ENCODE assay signal across 11 cellular contexts in the genomic region with DNA sequence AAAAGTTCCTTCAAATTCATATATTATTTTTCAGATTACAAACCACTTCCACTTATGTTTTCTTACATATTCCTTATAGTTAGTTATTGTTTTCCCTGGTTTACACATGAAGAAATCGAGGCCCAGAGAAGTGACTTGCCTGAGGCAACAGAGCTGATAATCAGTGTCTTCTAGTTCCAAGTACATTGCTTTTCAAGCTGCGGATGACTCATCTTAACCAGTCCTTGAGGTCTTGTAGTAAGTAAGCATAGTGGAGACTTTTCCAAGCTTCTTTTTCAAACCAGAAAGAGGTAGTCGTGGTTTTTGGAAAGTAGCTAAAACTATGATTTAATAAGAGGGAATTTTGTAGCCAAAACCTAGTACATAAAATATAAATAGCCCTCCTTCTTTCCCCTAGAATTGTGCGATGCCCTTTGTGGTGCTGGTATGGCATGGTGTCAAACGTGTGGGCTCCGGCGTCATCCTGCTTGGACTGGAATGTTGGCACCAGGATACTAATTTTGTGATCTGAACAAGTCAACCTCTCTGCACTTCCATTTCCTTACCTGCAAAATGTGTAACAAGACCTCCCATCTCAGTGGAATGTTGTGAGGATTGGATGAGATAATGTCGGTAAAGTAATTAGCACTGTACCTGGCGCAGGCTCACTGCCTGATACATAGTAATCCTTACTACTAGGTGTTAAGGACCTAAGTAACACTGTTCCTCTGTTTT. TPM values are rescaled to one million over a fixed set of nuclear protein-coding genes. Genes with fewer than 3 reads are reported as not detected.
DNase-seq lines count a peak whose midpoint lies in the region; ATAC-seq and TF ChIP-seq lines count a peak whose summit lies in the region.
"Had no signal": no experiment of that assay in that cellular context is flagged by ENCODE, and none has a peak within 500 bp of the region (broad histone marks: within the 10 kb centered on the region; RNA-seq: fewer than 3 reads in every experiment).

No MANE protein-coding gene starts in this region.

- peak overlapping the region in 1 of 2 experiments; percentile 58 for H3K4ac ChIP-seq in mesenchymal stem cell (ENCODE audit: low read depth in 1 of 2, low read length in 2 of 2)

- no peak overlapping the region for H4K91ac ChIP-seq in mesenchymal stem cell (ENCODE audit: low read length)

- H3K14ac ChIP-seq in mesenchymal stem cell (ENCODE audit: low read length in 2 of 2) = no peak overlapping the region

- peak overlapping the region; percentile 49 for H2AK5ac ChIP-seq in mesenchymal stem cell (ENCODE audit: low read length, severe bottlenecking)

- no peak overlapping the region for H2BK15ac ChIP-seq in mesenchymal stem cell (ENCODE audit: low read depth, poor library complexity, severe bottlenecking)

- ATAC-seq in GM18498 (IDR thresholded peaks at IDR 0.05; ENCODE audit: unreplicated experiment) (no peak), GM21447 (IDR thresholded peaks at IDR 0.05; ENCODE audit: unreplicated experiment) (no peak)
- ATAC-seq: activated T-cell treated with anti-CD3 and anti-CD28 coated beads, Interleukin-2, amount 50 U/mL, for 72 hours had no signal

- H3K4me1 ChIP-seq in mesenchymal stem cell (ENCODE audit: control insufficient read depth, insufficient read depth, low read depth, low read length) = peaks cover 2% of the 10 kb centered on the region
- H3K4me1 ChIP-seq: testis had no signal

- no peak overlapping the region for H3K23ac ChIP-seq in mesenchymal stem cell (ENCODE audit: low read length in 2 of 2)

- no peak overlapping the region for H4K8ac ChIP-seq in mesenchymal stem cell (ENCODE audit: low read length)

- TF ChIP-seq CTCF in AG10803 (conservative IDR thresholded peaks at IDR 0.05; ENCODE audit: low read length) = no peak
- TF ChIP-seq CTCF in cardiac fibroblast (IDR thresholded peaks at IDR 0.05; ENCODE audit: low read depth, low read length) = no peak

- H3K79me1 ChIP-seq in mesenchymal stem cell (replicated peaks; ENCODE audit: low read length, poor library complexity, severe bottlenecking) = no peaks in the 10 kb centered on the region

- peak overlapping the region; percentile 11 for H3K27ac ChIP-seq in mesenchymal stem cell (ENCODE audit: low read length, poor library complexity, severe bottlenecking)
- H3K27ac ChIP-seq: testis had no signal

- no peak overlapping the region for H2BK5ac ChIP-seq in mesenchymal stem cell (ENCODE audit: low read depth, low read length, poor library complexity, severe bottlenecking)

- DNase-seq in AG10803 (ENCODE audit: low read depth) = peak; percentile 94
- peak; percentile 48 for DNase-seq in MV-4-11 (lab: John Stamatoyannopoulos, UW)
- DNase-seq in cardiac fibroblast (ENCODE audit: low read depth in 2 of 2) = peak; percentile 92
- DNase-seq in mesenchymal stem cell = peak; percentile 92
- DNase-seq in NOMO-1 (lab: John Stamatoyannopoulos, UW; ENCODE audit: unreplicated experiment in 2 of 2) = no peak
- no peak for DNase-seq in GM19240 (ENCODE audit: insufficient read length, low spot score)
- DNase-seq: activated T-cell treated with anti-CD3 and anti-CD28 coated beads, Interleukin-2, amount 50 U/mL, for 72 hours; stimulated activated CD4-positive, alpha-beta T cell treated with anti-CD3 and anti-CD28 coated beads, Interleukin-15, amount 100 ng/mL, for 24 hours; testis had no signal

- H3K4me3 ChIP-seq in AG10803 (ENCODE audit: low read length) = no peak overlapping the region
- no peak overlapping the region for H3K4me3 ChIP-seq in cardiac fibroblast (replicated peaks in 1 of 2; ENCODE audit: low read depth in 2 of 2, low read length in 2 of 2)
- no peak overlapping the region for H3K4me3 ChIP-seq in mesenchymal stem cell (ENCODE audit: insufficient read depth in 1 of 2, low read depth in 1 of 2, low read length in 2 of 2)
- H3K4me3 ChIP-seq: testis had no signal

- H3K18ac ChIP-seq in mesenchymal stem cell (ENCODE audit: low read depth in 1 of 2, low read length in 2 of 2) = peak overlapping the region; percentile 48 to 52

- H2BK120ac ChIP-seq in mesenchymal stem cell (ENCODE audit: low read depth, low read length) = no peak overlapping the region

- WGBS in mesenchymal stem cell = 83% methylated on average over 8 of the region's 9 CpGs

- H3K9me3 ChIP-seq in mesenchymal stem cell (ENCODE audit: control insufficient read depth, low read length) = peaks cover 3% of the 10 kb centered on the region
- H3K9me3 ChIP-seq: testis had no signal

- H3K36me3 ChIP-seq in mesenchymal stem cell (ENCODE audit: control insufficient read depth in 1 of 2, insufficient read depth in 2 of 2, low read depth in 1 of 2, low read length in 2 of 2) = no peaks in the 10 kb centered on the region

- peak overlapping the region; percentile 30 for H3K9ac ChIP-seq in mesenchymal stem cell (ENCODE audit: low read length)

- H3K4me2 ChIP-seq in mesenchymal stem cell (ENCODE audit: low read length, poor library complexity, severe bottlenecking) = no peak overlapping the region

- no peak overlapping the region for H2AFZ ChIP-seq in mesenchymal stem cell (ENCODE audit: low read depth, low read length)

- H2BK12ac ChIP-seq in mesenchymal stem cell (ENCODE audit: low read length in 2 of 2) = peak overlapping the region in 1 of 2 experiments; percentile 45

- no peaks in the 10 kb centered on the region for H3K27me3 ChIP-seq in mesenchymal stem cell (ENCODE audit: control insufficient read depth in 1 of 2, insufficient read depth in 1 of 2, low read length in 2 of 2)
- H3K27me3 ChIP-seq: testis had no signal

RNA-seq across cellular contexts. Expression of a gene that starts 19.0 kb away (rescaled TPM):
- 41.4 TPM for polyA plus RNA-seq in mesenchymal stem cell (2013, experiment 1 of 2)
- 40.1 TPM for polyA plus RNA-seq in mesenchymal stem cell (2013, experiment 2 of 2)

Comparison
In these comparisons a context has a peak if more than half of its experiments do, and no peak if none do; other contexts are left out.
1. DNase-seq: peak in AG10803 (single experiment), MV-4-11 (single experiment), cardiac fibroblast (2 of 2) and mesenchymal stem cell (single experiment); none in NOMO-1 (0 of 2) and GM19240 (single experiment).